8 cellular contexts compared by ENCODE assay signal in genomic region chr7:148987010-148987750, GRCh38. TPM values are rescaled to one million over a fixed set of nuclear protein-coding genes. Genes with fewer than 3 reads are reported as not detected.
DNase-seq lines count a peak whose midpoint lies in the region; ATAC-seq, FAIRE-seq and TF ChIP-seq lines count a peak whose summit lies in the region.

No MANE protein-coding gene starts in this region.

- H3K27me3 Mint-ChIP-seq in activated naive CD8-positive, alpha-beta T cell treated with anti-CD3 and anti-CD28 coated beads for 36 hours: peaks cover 7% of the 10 kb centered on the region

- peak overlapping the region; percentile 20 to 61 (median 54) for H3K4me3 ChIP-seq in pancreas
- peak overlapping the region; percentile 51 to 72 (median 68) for H3K4me3 ChIP-seq in tibial nerve

- H3K27ac ChIP-seq in pancreas: peak overlapping the region; percentile 67 to 86 (median 72)
- H3K27ac ChIP-seq in tibial nerve: peak overlapping the region; percentile 82 to 95 (median 84)

- H3K36me3 ChIP-seq in pancreas: no peaks in the 10 kb centered on the region
- no peaks in the 10 kb centered on the region for H3K36me3 ChIP-seq in tibial nerve

- 0% methylated on average over 17 of the region's 17 CpGs for WGBS in pancreas, 2 donors
- WGBS in tibial nerve, 2 donors: 1% methylated on average over 17 of the region's 17 CpGs

- peak overlapping the region; percentile 92 for H3K27ac Mint-ChIP-seq in activated naive CD8-positive, alpha-beta T cell treated with anti-CD3 and anti-CD28 coated beads for 36 hours

- H3K4me3 Mint-ChIP-seq in activated naive CD8-positive, alpha-beta T cell treated with anti-CD3 and anti-CD28 coated beads for 36 hours: peak overlapping the region; percentile 91

- peak; percentile 91 for ATAC-seq in HG02623 (IDR thresholded peaks at IDR 0.05; ENCODE audit: unreplicated experiment)
- ATAC-seq in SK-N-SH treated with all-trans-retinoic acid at 6 μM for 48 hours: peak; percentile 84
- peak; percentile 95 for ATAC-seq in Right ventricle myocardium superior (ENCODE audit: poor library complexity)
- ATAC-seq in pancreas: peak; percentile 87 to 92 (median 88)

- peak; percentile 42 to 68 for TF ChIP-seq EP300 in tibial nerve (IDR thresholded peaks at IDR 0.05)

- H3K27me3 ChIP-seq in pancreas: no peaks in the 10 kb centered on the region
- no peaks in the 10 kb centered on the region for H3K27me3 ChIP-seq in tibial nerve

- no peak for TF ChIP-seq CTCF in GM10266 (IDR thresholded peaks at IDR 0.05; ENCODE audit: control insufficient read depth, insufficient read depth, low read depth, missing control alignments)
- no peak for TF ChIP-seq CTCF in pancreas (IDR thresholded peaks at IDR 0.05)
- no peak for TF ChIP-seq CTCF in tibial nerve (IDR thresholded peaks at IDR 0.05)

- TF ChIP-seq POLR2A in tibial nerve (IDR thresholded peaks at IDR 0.05): peak in 1 of 2 donors; percentile 41

- DNase-seq in GM10266 (ENCODE audit: extremely low spot score) (peak; percentile 93), NCI-H1092 treated with DMSO at 0.1 percent for 48 hours (lab: John Stamatoyannopoulos, UW) (peak; percentile 95), Right ventricle myocardium superior (peak; percentile 86), pancreas (peak; percentile 77 to 86 (median 80)), tibial nerve (ENCODE audit: low spot score in 2 of 2) (peak; percentile 45 to 70)
- DNase-seq in activated naive CD8-positive, alpha-beta T cell treated with anti-CD3 and anti-CD28 coated beads for 36 hours: peak; percentile 78

- peak; percentile 61 for FAIRE-seq in pancreas (lab: Jason Lieb, UNC)

- intact Hi-C loops in Right ventricle myocardium superior (cut with DNase I) (no loop called here), pancreas (cut with DNase I) (no loop called here)

- peaks cover 35% of the 10 kb centered on the region for H3K4me1 Mint-ChIP-seq in activated naive CD8-positive, alpha-beta T cell treated with anti-CD3 and anti-CD28 coated beads for 36 hours

- no peaks in the 10 kb centered on the region for H3K9me3 ChIP-seq in pancreas
- H3K9me3 ChIP-seq in tibial nerve: no peaks in the 10 kb centered on the region

- H3K36me3 Mint-ChIP-seq in activated naive CD8-positive, alpha-beta T cell treated with anti-CD3 and anti-CD28 coated beads for 36 hours: peaks cover 3% of the 10 kb centered on the region

- peaks cover 5% of the 10 kb centered on the region for H3K9me3 Mint-ChIP-seq in activated naive CD8-positive, alpha-beta T cell treated with anti-CD3 and anti-CD28 coated beads for 36 hours

- H3K4me1 ChIP-seq in pancreas (peaks cover 0 to 9% (median 0%) of the 10 kb centered on the region in 3 donors), tibial nerve (peaks cover 0 to 47% (median 15%) of the 10 kb centered on the region in 4 donors)

TF ChIP-seq in SK-N-SH treated with all-trans-retinoic acid at 6 μM for 48 hours, 23 proteins besides CTCF, POLR2A, EP300 and RAD21:
- TF ChIP-seq ZFP30 (CRISPR knock-in tag; IDR thresholded peaks at IDR 0.05): no peak
- no peak for TF ChIP-seq CSRNP3 (CRISPR knock-in tag; IDR thresholded peaks at IDR 0.05)
- 0 out of 2 replicates have a peak, but pooled peaks have one; percentile 49 for TF ChIP-seq POU6F1 (CRISPR knock-in tag; IDR thresholded peaks at IDR 0.05; ENCODE audit: borderline replicate concordance, low read depth)
- TF ChIP-seq TOX (CRISPR knock-in tag; IDR thresholded peaks at IDR 0.05; ENCODE audit: borderline replicate concordance): no peak
- TF ChIP-seq GLIS3 (CRISPR knock-in tag; IDR thresholded peaks at IDR 0.05): 0 out of 2 replicates have a peak, but pooled peaks have one; percentile 49
- no peak for TF ChIP-seq SNAI2 (CRISPR knock-in tag; IDR thresholded peaks at IDR 0.05)
- no peak for TF ChIP-seq BACH2 (CRISPR knock-in tag; IDR thresholded peaks at IDR 0.05; ENCODE audit: borderline replicate concordance)

RNA-seq across cellular contexts. Expression of gene PDIA4, which starts 41.1 kb away (rescaled TPM):
- total RNA-seq in activated naive CD8-positive, alpha-beta T cell treated with anti-CD3 and anti-CD28 coated beads for 36 hours: 10 to 100 TPM; 83.7 to 86.3 TPM
- total RNA-seq in Right ventricle myocardium superior (32.2 TPM), pancreas (100 to 1,000 TPM in 2 of 6 donors, 10 to 100 TPM in 4; 54.2 to 185 (median 86.7) TPM), tibial nerve (100 to 1,000 TPM in 1 of 4 donors, 10 to 100 TPM in 3; 40.4 to 124 (median 45.2) TPM)
- polyA plus RNA-seq in pancreas: 10 to 100 TPM; 35.6 to 52.1 TPM

Comparison
In these comparisons a context has a peak if more than half of its experiments do, and no peak if none do; other contexts are left out.
1. Peak in every context shown above with its lines: DNase-seq, ATAC-seq, H3K4me3 ChIP-seq and H3K27ac ChIP-seq.